In genomic region chr7:74581916-74582440, GRCh38 we compare ENCODE assay signal across 18 cellular contexts.
"Had no signal": no experiment of that assay in that cellular context is flagged by ENCODE, and none has a peak within 500 bp of the region (broad histone marks: within the 10 kb centered on the region; RNA-seq: fewer than 3 reads in every experiment).

No MANE protein-coding gene starts in this region.

- H3K9me3 ChIP-seq: gastrocnemius medialis, tibial nerve, uterus had no signal

- H3K27ac Mint-ChIP-seq: activated B cell treated with CpG ODN at 0.5 μM for 24 hours; activated CD4-positive, alpha-beta memory T cell treated with anti-CD3 and anti-CD28 coated beads for 36 hours; activated naive CD8-positive, alpha-beta T cell treated with anti-CD3 and anti-CD28 coated beads, Interleukin-2, amount 10 ng/mL, durations not matched to agents 7 days and 5 days; activated T-helper 17 cell treated with anti-CD3 and anti-CD28 coated beads, Interleukin-2, amount 50 U/mL, for 72 hours had no signal

- H3K36me3 ChIP-seq: gastrocnemius medialis, tibial nerve, uterus had no signal

- H3K4me3 Mint-ChIP-seq: activated B cell treated with CpG ODN at 0.5 μM for 24 hours; activated CD4-positive, alpha-beta memory T cell treated with anti-CD3 and anti-CD28 coated beads for 36 hours; activated naive CD8-positive, alpha-beta T cell treated with anti-CD3 and anti-CD28 coated beads, Interleukin-2, amount 10 ng/mL, durations not matched to agents 7 days and 5 days; activated T-helper 17 cell treated with anti-CD3 and anti-CD28 coated beads, Interleukin-2, amount 50 U/mL, for 72 hours had no signal

- H3K4me3 ChIP-seq: gastrocnemius medialis, lung, tibial nerve, uterus had no signal

- H3K27ac ChIP-seq: uterus had no signal

- H3K9me3 Mint-ChIP-seq: activated B cell treated with CpG ODN at 0.5 μM for 24 hours; activated CD4-positive, alpha-beta memory T cell treated with anti-CD3 and anti-CD28 coated beads for 36 hours; activated naive CD8-positive, alpha-beta T cell treated with anti-CD3 and anti-CD28 coated beads, Interleukin-2, amount 10 ng/mL, durations not matched to agents 7 days and 5 days; activated T-helper 17 cell treated with anti-CD3 and anti-CD28 coated beads, Interleukin-2, amount 50 U/mL, for 72 hours had no signal

- H3K4me1 Mint-ChIP-seq: activated naive CD8-positive, alpha-beta T cell treated with anti-CD3 and anti-CD28 coated beads, Interleukin-2, amount 10 ng/mL, durations not matched to agents 7 days and 5 days; activated T-helper 17 cell treated with anti-CD3 and anti-CD28 coated beads, Interleukin-2, amount 50 U/mL, for 72 hours had no signal

- H3K36me3 Mint-ChIP-seq: activated CD4-positive, alpha-beta memory T cell treated with anti-CD3 and anti-CD28 coated beads for 36 hours; activated naive CD8-positive, alpha-beta T cell treated with anti-CD3 and anti-CD28 coated beads, Interleukin-2, amount 10 ng/mL, durations not matched to agents 7 days and 5 days had no signal

- H3K27me3 Mint-ChIP-seq: activated B cell treated with CpG ODN at 0.5 μM for 24 hours; activated CD4-positive, alpha-beta memory T cell treated with anti-CD3 and anti-CD28 coated beads for 36 hours; activated naive CD8-positive, alpha-beta T cell treated with anti-CD3 and anti-CD28 coated beads, Interleukin-2, amount 10 ng/mL, durations not matched to agents 7 days and 5 days; activated T-helper 17 cell treated with anti-CD3 and anti-CD28 coated beads, Interleukin-2, amount 50 U/mL, for 72 hours had no signal

- DNase-seq: activated B cell treated with CpG ODN at 0.5 μM for 24 hours; activated CD4-positive, alpha-beta memory T cell treated with anti-CD3 and anti-CD28 coated beads for 36 hours; activated CD4-positive, alpha-beta T cell treated with anti-CD3 and anti-CD28 coated beads for 4 hours; activated naive CD4-positive, alpha-beta T cell treated with Interleukin-2 at 50 U/mL for 16 hours; activated naive CD8-positive, alpha-beta T cell treated with anti-CD3 and anti-CD28 coated beads, Interleukin-2, amount 10 ng/mL, durations not matched to agents 7 days and 5 days; activated T-cell treated with anti-CD3 and anti-CD28 coated beads for 4 hours; amygdala; dermis blood vessel endothelial cell; effector memory CD4-positive, alpha-beta T cell; gastrocnemius medialis; head of caudate nucleus; midbrain; stimulated activated naive CD4-positive, alpha-beta T cell; uterus had no signal

- ATAC-seq: activated T-helper 17 cell treated with anti-CD3 and anti-CD28 coated beads, Interleukin-2, amount 50 U/mL, for 72 hours; gastrocnemius medialis; sciatic nerve had no signal

- H3K27me3 ChIP-seq: gastrocnemius medialis, tibial nerve, uterus had no signal
